Comparison of ENCODE assay signal across 33 cellular contexts in the genomic region with DNA sequence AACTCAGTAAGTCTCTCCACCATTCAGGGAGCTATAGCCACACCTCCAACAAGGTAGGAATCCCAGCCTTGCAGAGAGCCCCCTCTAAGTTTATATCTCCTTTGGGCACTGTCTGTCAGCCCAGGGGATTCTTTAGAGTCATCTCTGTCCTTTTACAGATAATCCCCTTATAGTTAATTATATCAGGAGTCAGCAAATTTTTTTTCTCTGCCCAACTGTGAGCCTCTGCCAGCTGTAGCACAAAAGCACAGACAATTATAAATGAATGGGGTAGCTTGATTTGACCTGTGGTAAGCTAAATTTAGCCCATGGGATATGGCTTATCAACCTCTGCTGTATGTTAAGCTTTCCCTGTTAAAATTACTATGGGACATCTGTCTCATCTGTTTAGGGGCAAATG. TPM values are rescaled to one million over a fixed set of nuclear protein-coding genes. Genes with fewer than 3 reads are reported as not detected.
DNase-seq lines count a peak whose midpoint lies in the region; ATAC-seq and TF ChIP-seq lines count a peak whose summit lies in the region.
"Had no signal": no experiment of that assay in that cellular context is flagged by ENCODE, and none has a peak within 500 bp of the region (broad histone marks: within the 10 kb centered on the region; RNA-seq: fewer than 3 reads in every experiment).

No MANE protein-coding gene starts in this region.

- no peak overlapping the region for H3K9ac ChIP-seq in DND-41 (ENCODE audit: low read depth, low read length)

- H3K27ac Mint-ChIP-seq in CD4-positive, CD25-positive, alpha-beta regulatory T cell: peak overlapping the region; percentile 8 to 93 (median 92)
- H3K27ac Mint-ChIP-seq: activated CD4-positive, alpha-beta memory T cell treated with anti-CD3 and anti-CD28 coated beads for 36 hours; activated naive CD4-positive, alpha-beta T cell treated with anti-CD3 and anti-CD28 coated beads, Interleukin-2, amount 50 U/mL, for 24 hours; activated T-helper 1 cell treated with anti-CD3 and anti-CD28 coated beads, Interleukin-12 subunit alpha, Interleukin-12 subunit beta, Interleukin-2, Interleukin-4 antibody, amounts not matched to agents 30 ng/mL and 10 ng/mL and 1 ng/mL, durations not matched to agents 14 hours and 24 hours and 36 hours; endodermal cell; stimulated activated effector memory CD8-positive, alpha-beta T cell treated with anti-CD3 and anti-CD28 coated beads, Interleukin-12 subunit alpha, Interleukin-12 subunit beta, amount 100 ng/mL, for 72 hours had no signal

- H3K4me3 Mint-ChIP-seq in CD4-positive, CD25-positive, alpha-beta regulatory T cell: peak overlapping the region in 1 of 4 donors; percentile 24
- H3K4me3 Mint-ChIP-seq: activated CD4-positive, alpha-beta memory T cell treated with anti-CD3 and anti-CD28 coated beads for 36 hours; activated naive CD4-positive, alpha-beta T cell treated with anti-CD3 and anti-CD28 coated beads, Interleukin-2, amount 50 U/mL, for 24 hours; activated T-helper 1 cell treated with anti-CD3 and anti-CD28 coated beads, Interleukin-12 subunit alpha, Interleukin-12 subunit beta, Interleukin-2, Interleukin-4 antibody, amounts not matched to agents 30 ng/mL and 10 ng/mL and 1 ng/mL, durations not matched to agents 14 hours and 24 hours and 36 hours; endodermal cell; stimulated activated effector memory CD8-positive, alpha-beta T cell treated with anti-CD3 and anti-CD28 coated beads, Interleukin-12 subunit alpha, Interleukin-12 subunit beta, amount 100 ng/mL, for 72 hours; T-cell had no signal

- H3K9me3 ChIP-seq in CD4-positive, CD25-positive, alpha-beta regulatory T cell (ENCODE audit: control insufficient read depth in 2 of 2, low read length in 2 of 2): no peaks in the 10 kb centered on the region
- no peaks in the 10 kb centered on the region for H3K9me3 ChIP-seq in DND-41 (ENCODE audit: insufficient read depth, low read length, severe bottlenecking)
- H3K9me3 ChIP-seq: mucosa of descending colon, pancreas, suprapubic skin, upper lobe of right lung had no signal

- no peak for ATAC-seq in CD4-positive, CD25-positive, alpha-beta regulatory T cell (ENCODE audit: low read depth in 2 of 2)
- ATAC-seq in DND-41 (ENCODE audit: insufficient read depth, low read depth) (no peak), HG02642 (IDR thresholded peaks at IDR 0.05; ENCODE audit: poor library complexity, unreplicated experiment) (no peak)
- ATAC-seq: esophagus mucosa; heart left ventricle; mucosa of descending colon; pancreas; stimulated activated effector memory CD8-positive, alpha-beta T cell treated with anti-CD3 and anti-CD28 coated beads, Interleukin-12 subunit alpha, Interleukin-12 subunit beta, amount 100 ng/mL, for 72 hours; T-cell; upper lobe of right lung had no signal

- no peaks in the 10 kb centered on the region for H3K27me3 ChIP-seq in CD4-positive, CD25-positive, alpha-beta regulatory T cell (ENCODE audit: control insufficient read depth, insufficient read depth, low read length)
- H3K27me3 ChIP-seq in DND-41 (ENCODE audit: insufficient read depth, low read length, poor library complexity): no peaks in the 10 kb centered on the region
- H3K27me3 ChIP-seq: heart left ventricle, pancreas, suprapubic skin, upper lobe of right lung had no signal

- H2AFZ ChIP-seq in DND-41 (ENCODE audit: low read depth, low read length): no peak overlapping the region

- H3K79me2 ChIP-seq in DND-41 (ENCODE audit: insufficient read depth, low read length): peaks cover 83% of the 10 kb centered on the region

- peaks cover 13 to 64% (median 41%) of the 10 kb centered on the region in 4 donors for H3K4me1 Mint-ChIP-seq in CD4-positive, CD25-positive, alpha-beta regulatory T cell

- no peaks in the 10 kb centered on the region for H3K36me3 ChIP-seq in CD4-positive, CD25-positive, alpha-beta regulatory T cell (ENCODE audit: control insufficient read depth, insufficient read depth, low read length)
- H3K36me3 ChIP-seq in DND-41 (ENCODE audit: insufficient read depth, low read length): peaks cover 52% of the 10 kb centered on the region
- H3K36me3 ChIP-seq: heart left ventricle, pancreas, suprapubic skin, upper lobe of right lung had no signal

- H4K20me1 ChIP-seq in DND-41 (ENCODE audit: insufficient read depth, low read length): no peaks in the 10 kb centered on the region

- no peak for DNase-seq in CD4-positive, CD25-positive, alpha-beta regulatory T cell
- DNase-seq in DND-41 (no peak), NCI-H82 treated with DMSO at 0.1 percent for 48 hours (lab: John Stamatoyannopoulos, UW; ENCODE audit: unreplicated experiment) (peak; percentile 90), myocyte (ENCODE audit: low read depth) (peak; percentile 21), mucosa of gallbladder (ENCODE audit: low spot score) (no peak), DMS53 (lab: John Stamatoyannopoulos, UW) (no peak)
- DNase-seq: activated CD4-positive, alpha-beta memory T cell treated with anti-CD3 and anti-CD28 coated beads for 36 hours; activated CD8-positive, alpha-beta memory T cell treated with anti-CD3 and anti-CD28 coated beads, Interleukin-2, amount 50 U/mL, for 4 hours; anterior cingulate cortex; DMS79; endodermal cell; foreskin fibroblast; heart left ventricle; mucosa of descending colon; NCI-H146; NCI-H2107; NCI-H510A; pancreas; stimulated activated CD4-positive, alpha-beta T cell treated with anti-CD3 and anti-CD28 coated beads, Interleukin-4, amount 100 ng/mL, for 24 hours; T-cell; upper lobe of right lung had no signal

- H3K9me3 Mint-ChIP-seq in CD4-positive, CD25-positive, alpha-beta regulatory T cell: no peaks in the 10 kb centered on the region
- H3K9me3 Mint-ChIP-seq: activated naive CD4-positive, alpha-beta T cell treated with anti-CD3 and anti-CD28 coated beads, Interleukin-2, amount 50 U/mL, for 24 hours; endodermal cell; stimulated activated effector memory CD8-positive, alpha-beta T cell treated with anti-CD3 and anti-CD28 coated beads, Interleukin-12 subunit alpha, Interleukin-12 subunit beta, amount 100 ng/mL, for 72 hours; T-cell had no signal

- peaks cover 40% of the 10 kb centered on the region for H3K4me1 ChIP-seq in CD4-positive, CD25-positive, alpha-beta regulatory T cell (ENCODE audit: control insufficient read depth, insufficient read depth, low read length, poor library complexity, severe bottlenecking)
- peaks cover 69% of the 10 kb centered on the region for H3K4me1 ChIP-seq in DND-41 (ENCODE audit: insufficient read depth, low read length)
- H3K4me1 ChIP-seq: pancreas, suprapubic skin, upper lobe of right lung had no signal

- no peaks in the 10 kb centered on the region for H3K27me3 Mint-ChIP-seq in CD4-positive, CD25-positive, alpha-beta regulatory T cell
- H3K27me3 Mint-ChIP-seq: activated CD4-positive, alpha-beta memory T cell treated with anti-CD3 and anti-CD28 coated beads for 36 hours; activated naive CD4-positive, alpha-beta T cell treated with anti-CD3 and anti-CD28 coated beads, Interleukin-2, amount 50 U/mL, for 24 hours; T-cell had no signal

- H3K27ac ChIP-seq in CD4-positive, CD25-positive, alpha-beta regulatory T cell (ENCODE audit: insufficient read depth, low read length, poor library complexity, severe bottlenecking): no peak overlapping the region
- H3K27ac ChIP-seq in DND-41 (ENCODE audit: low read length): peak overlapping the region; percentile 38
- H3K27ac ChIP-seq: heart left ventricle, pancreas, RWPE1, suprapubic skin, upper lobe of right lung had no signal

- no peak for TF ChIP-seq CTCF in DND-41 (IDR thresholded peaks at IDR 0.05; ENCODE audit: borderline replicate concordance, extremely low read depth, low read length, poor library complexity, severe bottlenecking)

- peaks cover 23% of the 10 kb centered on the region for H3K36me3 Mint-ChIP-seq in CD4-positive, CD25-positive, alpha-beta regulatory T cell

- no peak overlapping the region for H3K4me3 ChIP-seq in CD4-positive, CD25-positive, alpha-beta regulatory T cell (ENCODE audit: low read depth, low read length)
- no peak overlapping the region for H3K4me3 ChIP-seq in DND-41 (ENCODE audit: low read depth in 1 of 2, low read length in 2 of 2)
- H3K4me3 ChIP-seq: heart left ventricle, mucosa of descending colon, pancreas, suprapubic skin, upper lobe of right lung had no signal

- H3K4me2 ChIP-seq in DND-41 (ENCODE audit: insufficient read depth, low read length): peak overlapping the region; percentile 69; the same call in 1 of the 2 replicates

RNA-seq across cellular contexts. Expression of a gene that starts 8.3 kb away (rescaled TPM):
- 82.8 TPM for total RNA-seq in CD4-positive, CD25-positive, alpha-beta regulatory T cell
- 10 to 100 TPM in 3 of 4 donors, 1 to 10 TPM in 1; 9.3 to 14.7 (median 10.5) TPM for polyA plus RNA-seq in CD4-positive, CD25-positive, alpha-beta regulatory T cell
- total RNA-seq in myocyte (2.4 and 2.5 TPM in 2 replicates), mucosa of gallbladder (4.9 TPM)
- 0.59 TPM for polyA plus RNA-seq in myocyte (2012)

RNA-seq across cellular contexts. Expression of a gene that starts 22.1 kb away (rescaled TPM):
- total RNA-seq in CD4-positive, CD25-positive, alpha-beta regulatory T cell: 19.3 TPM
- 10 to 100 TPM in 2 of 4 donors, 1 to 10 TPM in 2; 4.4 to 17.3 (median 11.8) TPM for polyA plus RNA-seq in CD4-positive, CD25-positive, alpha-beta regulatory T cell
- not detected in 2 replicates for total RNA-seq in myocyte
- 0.09 TPM for polyA plus RNA-seq in myocyte (2012)
- not detected for total RNA-seq in mucosa of gallbladder
- total RNA-seq: activated CD4-positive, alpha-beta memory T cell treated with anti-CD3 and anti-CD28 coated beads for 36 hours; cardiac septum; esophagus mucosa; heart left ventricle; HT1080; lung microvascular endothelial cell; SK-MEL-5; suprapubic skin; upper lobe of right lung had no signal
- polyA plus RNA-seq: heart left ventricle, neural cell had no signal

Comparison
In these comparisons a context has a peak if more than half of its experiments do, and no peak if none do; other contexts are left out.
1. DNase-seq: peak in NCI-H82 treated with DMSO at 0.1 percent for 48 hours (single experiment) and myocyte (single experiment); none in CD4-positive, CD25-positive, alpha-beta regulatory T cell (0 of 3), DND-41 (single experiment), mucosa of gallbladder (single experiment) and DMS53 (single experiment).
2. RNA of a gene that starts 8.3 kb away (total RNA-seq): 82.8 TPM in CD4-positive, CD25-positive, alpha-beta regulatory T cell (single experiment); 4.9 TPM in mucosa of gallbladder (single experiment) and 2.4 to 2.5 TPM in myocyte; every median in the first group is over 10 times any median in the second.
3. RNA of a gene that starts 22.1 kb away (total RNA-seq): 19.3 TPM in CD4-positive, CD25-positive, alpha-beta regulatory T cell (single experiment); not detected in myocyte and not detected in mucosa of gallbladder (single experiment); every median in the first group is over 10 times any median in the second.